In the genomic region with DNA sequence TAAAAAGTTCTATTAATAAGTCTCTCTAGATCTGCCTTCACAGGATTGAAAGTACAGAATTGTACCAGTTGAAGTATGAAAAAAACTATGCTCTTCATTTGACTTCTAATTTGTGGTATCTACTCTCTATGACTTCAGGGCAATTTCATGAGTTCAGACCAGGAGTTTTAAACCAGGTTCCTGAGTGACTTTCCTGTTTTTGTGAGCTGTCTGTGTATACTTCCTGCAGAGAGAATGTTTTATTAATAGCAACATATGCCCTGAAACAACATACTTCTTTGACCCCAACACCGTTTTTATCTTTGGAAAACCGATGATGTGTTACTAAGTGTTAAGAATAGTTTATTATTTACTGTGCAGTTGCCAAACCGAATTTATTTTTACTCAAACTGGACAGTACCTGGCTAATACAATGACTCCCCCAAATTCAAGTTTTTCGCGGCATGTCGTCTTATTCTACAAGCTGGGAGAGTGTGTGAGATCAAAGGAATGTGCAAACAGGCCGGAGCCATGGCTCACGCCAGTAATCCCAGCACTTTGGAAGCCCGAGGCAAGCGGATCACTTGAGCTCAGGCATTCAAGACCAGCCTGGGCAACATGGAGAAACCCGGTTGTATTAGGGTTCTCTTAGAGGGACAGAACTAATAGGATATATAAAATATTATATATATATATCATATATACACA, we compare ENCODE assay signal across 11 cellular contexts. TPM values are rescaled to one million over a fixed set of nuclear protein-coding genes. Genes with fewer than 3 reads are reported as not detected.
A peak's percentile ranks its signal among the peaks of the same experiment; 100 is the strongest.
DNase-seq lines count a peak whose midpoint lies in the region; ATAC-seq, FAIRE-seq and TF ChIP-seq lines count a peak whose summit lies in the region.
"Had no signal": no experiment of that assay in that cellular context is flagged by ENCODE, and none has a peak within 500 bp of the region (broad histone marks: within the 10 kb centered on the region; RNA-seq: fewer than 3 reads in every experiment).

No MANE protein-coding gene starts in this region.

- dilution Hi-C loops in IMR-90 (cut with HindIII; ENCODE audit: low sequenced_read_pairs, unreplicated experiment): no loop called here

- peaks cover 11% of the 10 kb centered on the region for H3K36me3 Mint-ChIP-seq in Calu3 (ENCODE audit: insufficient read depth, unreplicated experiment)
- H3K36me3 Mint-ChIP-seq in naive thymus-derived CD4-positive, alpha-beta T cell: peaks cover 0 to 3% (median 0%) of the 10 kb centered on the region in 5 donors

- BruUV-seq in Calu3 (replicated peaks; lab: Mats Ljungman, UMichigan) (no TSS peak), IMR-90 (replicated peaks; lab: Mats Ljungman, UMichigan) (no TSS peak), K562 (replicated peaks; lab: Mats Ljungman, UMichigan) (no TSS peak)

- H3K36me3 ChIP-seq in IMR-90 (ENCODE audit: control insufficient read depth, insufficient read depth, low read length) (no peaks in the 10 kb centered on the region), K562 (ENCODE audit: control insufficient read depth, insufficient read depth, low read length) (no peaks in the 10 kb centered on the region), ovary (no peaks in the 10 kb centered on the region)
- no peaks in the 10 kb centered on the region for H3K36me3 ChIP-seq in naive thymus-derived CD4-positive, alpha-beta T cell (ENCODE audit: control insufficient read depth in 2 of 3, insufficient read depth in 3 of 3, low read length in 3 of 3)

- no peak overlapping the region for H3K56ac ChIP-seq in IMR-90 (ENCODE audit: extremely low read depth, insufficient read depth, low read length)

- no peak overlapping the region for H3K4me3 Mint-ChIP-seq in Calu3 (ENCODE audit: low read depth, unreplicated experiment)
- peak overlapping the region; percentile 61 to 84 (median 78) for H3K4me3 Mint-ChIP-seq in naive thymus-derived CD4-positive, alpha-beta T cell

- DNase-seq in Calu3: no peak
- peak; percentile 14 for DNase-seq in IMR-90
- DNase-seq in K562 (ENCODE audit: extremely low read depth in 1 of 4, low spot score in 3 of 4): no peak
- peak in 6 of 9 donors; percentile 5 to 27 (median 12) for DNase-seq in naive thymus-derived CD4-positive, alpha-beta T cell
- no peak for DNase-seq in ovary
- DNase-seq in SIG-M5 treated with dmso at 0.1 percent for 504 hours (lab: John Stamatoyannopoulos, UW; ENCODE audit: unreplicated experiment): no peak
- DNase-seq: DMS53; left colon; NCI-H2171; stimulated activated naive B cell treated with anti-CD40 and anti-IgM and Interleukin-4, amounts not matched to agents 10 μg/mL and 1 μg/mL and 100 μg/mL, for 72 hours had no signal

- no peak overlapping the region for H2AK5ac ChIP-seq in IMR-90 (ENCODE audit: low read depth, low read length)

- no peaks in the 10 kb centered on the region for H3K9me3 ChIP-seq in IMR-90 (ENCODE audit: control insufficient read depth, insufficient read depth, low read length)
- no peaks in the 10 kb centered on the region for H3K9me3 ChIP-seq in K562 (replicated peaks; ENCODE audit: control insufficient read depth, insufficient read depth, low read depth, low read length)
- no peaks in the 10 kb centered on the region for H3K9me3 ChIP-seq in naive thymus-derived CD4-positive, alpha-beta T cell (ENCODE audit: control insufficient read depth in 2 of 3, low read length in 3 of 3)
- H3K9me3 ChIP-seq in ovary: no peaks in the 10 kb centered on the region

- TF ChIP-seq EP300 in K562 (IDR thresholded peaks at IDR 0.05; ENCODE audit: low read length): no peak
- no peak for TF ChIP-seq EP300 in ovary (IDR thresholded peaks at IDR 0.05)

- peaks cover 3% of the 10 kb centered on the region; the same call in 1 of the 2 replicates for H3K4me1 ChIP-seq in IMR-90 (ENCODE audit: control insufficient read depth, insufficient read depth, low read length)
- no peaks in the 10 kb centered on the region; a peak in 1 of 5 replicates for H3K4me1 ChIP-seq in K562 (replicated peaks in 1 of 2; ENCODE audit: control insufficient read depth in 2 of 2, insufficient read depth in 2 of 2, low read length in 2 of 2)
- peaks cover 0 to 16% of the 10 kb centered on the region in 2 donors for H3K4me1 ChIP-seq in naive thymus-derived CD4-positive, alpha-beta T cell (ENCODE audit: control insufficient read depth in 2 of 2, insufficient read depth in 2 of 2, low read length in 2 of 2)
- no peaks in the 10 kb centered on the region for H3K4me1 ChIP-seq in ovary (ENCODE audit: insufficient read depth)

- H4K5ac ChIP-seq in IMR-90 (ENCODE audit: low read depth, low read length): no peak overlapping the region; the same call in 1 of the 2 replicates

- no peaks in the 10 kb centered on the region for H3K79me2 ChIP-seq in K562 (ENCODE audit: control insufficient read depth, insufficient read depth, low read length)

- ATAC-seq in IMR-90 (ENCODE audit: low read depth) (peak; percentile 53), K562 (no peak), GM18873 (IDR thresholded peaks at IDR 0.05; ENCODE audit: low FRiP score, unreplicated experiment) (no peak)
- no peak for ATAC-seq in naive thymus-derived CD4-positive, alpha-beta T cell
- ATAC-seq: left colon; stimulated activated naive B cell treated with anti-CD40 and anti-IgM and Interleukin-4, amounts not matched to agents 10 μg/mL and 1 μg/mL and 100 μg/mL, for 72 hours had no signal

- H3K9ac ChIP-seq in IMR-90 (ENCODE audit: low read depth, low read length): no peak overlapping the region
- H3K9ac ChIP-seq in K562 (ENCODE audit: insufficient read depth in 1 of 2, low read depth in 2 of 2, low read length in 2 of 2): no peak overlapping the region

- H3K18ac ChIP-seq in IMR-90 (ENCODE audit: low read depth, low read length): peak overlapping the region; percentile 2; the same call in 1 of the 2 replicates

- H3K4me2 ChIP-seq in IMR-90 (ENCODE audit: low read depth, low read length) (no peak overlapping the region; the same call in 1 of the 2 replicates), K562 (ENCODE audit: insufficient read depth, low read length) (no peak overlapping the region)

- POLR2A ChIA-PET in IMR-90 (lab: Charles Lee; ENCODE audit: unreplicated experiment) (no interaction called here), K562 (lab: Yijun Ruan, JAX) (interaction anchor here (0.6 kb wide), 1 partner anchor 59 kb away, joined by 3 read pairs; no protein-coding TSS in a partner anchor)
- POLR2A ChIA-PET in naive thymus-derived CD4-positive, alpha-beta T cell (lab: Charles Lee): interaction anchor here (0.8 to 4.2 kb wide), 6 partner anchors 30 to 147 kb away, joined by 3 to 40 read pairs (median 3); a partner anchor contains a TSS

- no peak overlapping the region for H2AK9ac ChIP-seq in IMR-90 (replicated peaks; ENCODE audit: low read depth, low read length, poor library complexity)

- CTCF ChIA-PET in Calu3 (lab: Charles Lee): interaction anchor here (0.6 to 1.1 kb wide), 2 partner anchors 10 to 110 kb away, joined by 3 read pairs; no protein-coding TSS in a partner anchor
- CTCF ChIA-PET in IMR-90 (lab: Yijun Ruan, JAX): no interaction called here
- CTCF ChIA-PET in K562 (lab: Yijun Ruan, JAX; ENCODE audit: low intra/inter-chr PET ratio): no interaction called here
- CTCF ChIA-PET in naive thymus-derived CD4-positive, alpha-beta T cell (lab: Charles Lee): no interaction called here

- H3K9me1 ChIP-seq in IMR-90 (ENCODE audit: insufficient read depth, low read length) (peaks cover 3% of the 10 kb centered on the region), K562 (ENCODE audit: control insufficient read depth, insufficient read depth, low read length) (no peaks in the 10 kb centered on the region)

- peaks cover 48% of the 10 kb centered on the region for H3K4me1 Mint-ChIP-seq in Calu3 (ENCODE audit: low read depth, unreplicated experiment)
- peaks cover 17 to 49% (median 30%) of the 10 kb centered on the region in 7 donors for H3K4me1 Mint-ChIP-seq in naive thymus-derived CD4-positive, alpha-beta T cell

- peak overlapping the region; percentile 1 for H3K27ac Mint-ChIP-seq in Calu3 (ENCODE audit: unreplicated experiment)
- peak overlapping the region in 8 of 9 donors; percentile 82 to 99 (median 93) for H3K27ac Mint-ChIP-seq in naive thymus-derived CD4-positive, alpha-beta T cell
- H3K27ac Mint-ChIP-seq: stimulated activated naive B cell treated with anti-CD40 and anti-IgM and Interleukin-4, amounts not matched to agents 10 μg/mL and 1 μg/mL and 100 μg/mL, for 72 hours had no signal

- H3K23ac ChIP-seq in IMR-90 (ENCODE audit: low read depth, low read length): no peak overlapping the region

- H2BK20ac ChIP-seq in IMR-90 (ENCODE audit: low read depth, low read length): no peak overlapping the region

- H3K27me3 Mint-ChIP-seq in Calu3 (ENCODE audit: unreplicated experiment): no peaks in the 10 kb centered on the region
- H3K27me3 Mint-ChIP-seq in naive thymus-derived CD4-positive, alpha-beta T cell: no peaks in the 10 kb centered on the region
- H3K27me3 Mint-ChIP-seq: stimulated activated naive B cell treated with anti-CD40 and anti-IgM and Interleukin-4, amounts not matched to agents 10 μg/mL and 1 μg/mL and 100 μg/mL, for 72 hours had no signal

- H3K4ac ChIP-seq in IMR-90 (ENCODE audit: low read depth, low read length): peak overlapping the region; percentile 9; the same call in 1 of the 2 replicates

- TF ChIP-seq RAD21 in IMR-90 (IDR thresholded peaks at IDR 0.05; ENCODE audit: low read length): no peak
- TF ChIP-seq RAD21 in K562 (CRISPR knock-in tag; conservative IDR thresholded peaks at IDR 0.05 in 1 of 2, IDR thresholded peaks at IDR 0.05 in 1 of 2): no peak

- WGBS in IMR-90 (ENCODE audit: extremely low coverage in 2 of 2, insufficient read length in 1 of 2), 2 experiments: no CpG with 5 or more reads among the region's 11 CpGs
- WGBS in K562 (ENCODE audit: insufficient coverage, low coverage, missing lambda C conversion rate): 46% methylated on average over 11 of the region's 11 CpGs
- 49 to 70% (median 67%) methylated on average over 11 of the region's 11 CpGs for WGBS in ovary, 3 donors

- H3K14ac ChIP-seq in IMR-90 (replicated peaks; ENCODE audit: low read depth, low read length): peak overlapping the region; percentile 5

- no peak for TF ChIP-seq POLR2A in IMR-90 (IDR thresholded peaks at IDR 0.05; ENCODE audit: low read depth, low read length)
- TF ChIP-seq POLR2A in K562 (conservative IDR thresholded peaks at IDR 0.05): no peak
- no peak for TF ChIP-seq POLR2A in ovary (IDR thresholded peaks at IDR 0.05)

- peaks cover 0 to under 1% of the 10 kb centered on the region in 2 experiments; a peak in 1 of 4 replicates for H3K79me1 ChIP-seq in IMR-90 (ENCODE audit: low read depth in 1 of 2, low read length in 2 of 2)

- H3K27me3 ChIP-seq in IMR-90 (ENCODE audit: control insufficient read depth, insufficient read depth, low read length): no peaks in the 10 kb centered on the region
- H3K27me3 ChIP-seq in K562 (ENCODE audit: control insufficient read depth in 2 of 2, insufficient read depth in 2 of 2, low read length in 2 of 2): no peaks in the 10 kb centered on the region; a peak in 1 of 5 replicates
- H3K27me3 ChIP-seq in naive thymus-derived CD4-positive, alpha-beta T cell (ENCODE audit: control insufficient read depth in 2 of 2, insufficient read depth in 2 of 2, low read length in 2 of 2): no peaks in the 10 kb centered on the region
- no peaks in the 10 kb centered on the region for H3K27me3 ChIP-seq in ovary

- TF ChIP-seq CTCF in Calu3 (IDR thresholded peaks at IDR 0.05; ENCODE audit: unreplicated experiment) (no peak), IMR-90 (conservative IDR thresholded peaks at IDR 0.05; ENCODE audit: low read depth, low read length) (no peak), K562 (IDR thresholded peaks at IDR 0.05 in 2 of 3, conservative IDR thresholded peaks at IDR 0.05 in 1 of 3; ENCODE audit: insufficient read depth in 2 of 3, low read depth in 1 of 3, low read length in 3 of 3) (no peak), ovary (IDR thresholded peaks at IDR 0.05) (no peak)

- peak overlapping the region; percentile 5; the same call in 1 of the 3 replicates for H2BK15ac ChIP-seq in IMR-90 (ENCODE audit: low read depth, low read length)

- H2BK120ac ChIP-seq in IMR-90 (ENCODE audit: low read depth, low read length): peak overlapping the region; percentile 48; the same call in 1 of the 2 replicates

- peak; percentile 40 for FAIRE-seq in K562 (lab: Jason Lieb, UNC)

- H3K27ac ChIP-seq in IMR-90 (ENCODE audit: insufficient read depth, low read length) (no peak overlapping the region), K562 (ENCODE audit: extremely low read depth, low read depth, low read length) (no peak overlapping the region), ovary (no peak overlapping the region)
- H3K27ac ChIP-seq in naive thymus-derived CD4-positive, alpha-beta T cell (ENCODE audit: low read depth, low read length): peak overlapping the region; percentile 69

- in situ Hi-C loops in IMR-90 (cut with MboI; ENCODE audit: low sequenced_read_pairs) (no loop called here), K562 (cut with MboI) (no loop called here)

- intact Hi-C loops in Calu3 (cut with micrococcal nuclease; ENCODE audit: unreplicated experiment) (loop anchor here (2.0 kb wide), 1 partner anchor 57 kb away; no protein-coding TSS in a partner anchor), IMR-90 (cut with micrococcal nuclease) (no loop called here), K562 (cut with micrococcal nuclease) (no loop called here), ovary (cut with DNase I) (no loop called here)
- intact Hi-C loops in naive thymus-derived CD4-positive, alpha-beta T cell (cut with micrococcal nuclease): loop anchor here in 1 of 2 donors (1.0 to 5.0 kb wide), 5 partner anchors 35 to 277 kb away; a partner anchor contains a TSS

- H2BK5ac ChIP-seq in IMR-90 (ENCODE audit: low read depth, low read length, poor library complexity, severe bottlenecking): peak overlapping the region; percentile 10

- peak overlapping the region; percentile 59 for H2AFZ ChIP-seq in IMR-90 (replicated peaks; ENCODE audit: low read length, poor library complexity)
- peak overlapping the region; percentile 41; the same call in 1 of the 2 replicates for H2AFZ ChIP-seq in K562 (ENCODE audit: low read depth, low read length)

- H3K9me3 Mint-ChIP-seq in Calu3 (ENCODE audit: low read depth, unreplicated experiment): peaks cover 3% of the 10 kb centered on the region
- H3K9me3 Mint-ChIP-seq in naive thymus-derived CD4-positive, alpha-beta T cell: peaks cover 0 to 7% (median 3%) of the 10 kb centered on the region in 11 donors

- H4K91ac ChIP-seq in IMR-90 (ENCODE audit: insufficient read depth, low read depth, low read length): no peak overlapping the region

- H3K4me3 ChIP-seq in IMR-90 (ENCODE audit: insufficient read depth, low read depth, low read length) (no peak overlapping the region), K562 (no peak overlapping the region), ovary (no peak overlapping the region)
- peak overlapping the region; percentile 27 for H3K4me3 ChIP-seq in naive thymus-derived CD4-positive, alpha-beta T cell (ENCODE audit: low read length)

- H4K20me1 ChIP-seq in IMR-90 (ENCODE audit: insufficient read depth, low read length) (no peaks in the 10 kb centered on the region), K562 (replicated peaks; ENCODE audit: control insufficient read depth, insufficient read depth, low read length) (no peaks in the 10 kb centered on the region)

- H4K8ac ChIP-seq in IMR-90 (ENCODE audit: low read depth in 2 of 2, low read length in 2 of 2): peak overlapping the region in 1 of 2 experiments; percentile 67; a peak in 2 of 4 replicates

RNA-seq across cellular contexts. Expression of a gene that starts 58.7 kb away (rescaled TPM):
- 81.4 and 98.4 TPM in 2 replicates for total RNA-seq in Calu3 (2022)
- 70.1 and 107 TPM in 2 replicates for total RNA-seq in IMR-90 (2012; rRNA removed)
- polyA plus RNA-seq in IMR-90 (2012; rRNA removed): 23.5 and 25.8 TPM in 2 replicates
- polyA plus RNA-seq in IMR-90 (2012; cell fraction: cytosol; rRNA removed): 2.3 and 2.5 TPM in 2 replicates
- polyA plus RNA-seq in IMR-90 (2012; cell fraction: nucleus; rRNA removed; ENCODE audit: low replicate concordance): 2.7 and 29.1 TPM in 2 replicates
- total RNA-seq in K562 (2011; cell fraction: chromatin; rRNA removed; ENCODE audit: low replicate concordance): 112 and 233 TPM in 2 replicates
- 51.4 and 66.5 TPM in 2 replicates for total RNA-seq in K562 (2011; cell fraction: nucleolus; rRNA removed)
- total RNA-seq in K562 (2011; cell fraction: nucleoplasm; rRNA removed): 75.7 and 89.3 TPM in 2 replicates
- 27.9 and 41.7 TPM in 2 replicates for total RNA-seq in K562 (2014; rRNA removed)
- total RNA-seq in K562 (2014; rRNA removed; fragmentation: Illumina TruSeq; extraction: Trizol): 62.1 and 80.5 TPM in 2 replicates
- 66.1 and 72.8 TPM in 2 replicates for total RNA-seq in K562 (2015; rRNA removed; fragmentation: Illumina TruSeq; extraction: Trizol)
- 47.5 and 50.8 TPM in 2 replicates for total RNA-seq in K562 (2021)
- 37.9 and 56.9 TPM in 2 replicates for polyA plus RNA-seq in K562 (2011; rRNA removed)
- polyA plus RNA-seq in K562 (2011; cell fraction: cytosol; rRNA removed): 11.3 and 18.9 TPM in 2 replicates
- polyA plus RNA-seq in K562 (2011; cell fraction: nucleus; rRNA removed): 35.7 and 43.4 TPM in 2 replicates
- 21.0 and 29.0 TPM in 2 replicates for polyA plus RNA-seq in K562 (2012)
- 39.0 and 40.6 TPM in 2 replicates for polyA plus RNA-seq in K562 (2014; fragmentation: Illumina TruSeq; extraction: Trizol)
- polyA plus RNA-seq in K562 (2014; fragmentation: Nextera tagmentation; extraction: Ambion mirVana): 10 to 100 TPM; 11.9 to 12.1 TPM
- 38.6 and 40.4 TPM in 2 replicates for polyA plus RNA-seq in K562 (2014; rRNA removed)
- polyA minus RNA-seq in K562 (2011; rRNA and poly(A)+ RNA removed): 120 and 130 TPM in 2 replicates
- 29.4 and 46.2 TPM in 2 replicates for polyA minus RNA-seq in K562 (2011; cell fraction: cytosol; rRNA and poly(A)+ RNA removed)
- 102 and 130 TPM in 2 replicates for polyA minus RNA-seq in K562 (2011; cell fraction: nucleus; rRNA and poly(A)+ RNA removed)
- total RNA-seq in naive thymus-derived CD4-positive, alpha-beta T cell: 100 to 1,000 TPM in 4 of 5 experiments, 10 to 100 TPM in 1; 55.0 to 125 (median 113) TPM
- polyA plus RNA-seq in naive thymus-derived CD4-positive, alpha-beta T cell: 10 to 100 TPM; 45.1 to 60.5 TPM
- total RNA-seq in ovary: 10 to 100 TPM; 46.1 to 67.9 (median 63.2) TPM
- polyA plus RNA-seq in ovary: 10 to 100 TPM; 20.2 to 31.0 TPM

Comparison
In these comparisons a context has a peak if more than half of its experiments do, and no peak if none do; other contexts are left out.
1. DNase-seq: peak in IMR-90 (single experiment) and naive thymus-derived CD4-positive, alpha-beta T cell (6 of 9); none in Calu3 (single experiment), K562 (0 of 4), ovary (0 of 5) and SIG-M5 treated with dmso at 0.1 percent for 504 hours (single experiment).